8 cellular contexts compared by ENCODE assay signal in genomic region chr14:100547633-100548294, GRCh38. TPM values are rescaled to one million over a fixed set of nuclear protein-coding genes. Genes with fewer than 3 reads are reported as not detected.
DNase-seq lines count a peak whose midpoint lies in the region; TF ChIP-seq lines count a peak whose summit lies in the region.

No MANE protein-coding gene starts in this region.

- no peaks in the 10 kb centered on the region for H3K36me3 ChIP-seq in SK-N-MC (ENCODE audit: insufficient read depth, low read length)
- no peaks in the 10 kb centered on the region for H3K36me3 ChIP-seq in parathyroid adenoma (ENCODE audit: control insufficient read depth, insufficient read depth, low read length)

- peak; percentile 86 for DNase-seq in AG08395 (ENCODE audit: low spot score)
- DNase-seq in HT-29 (ENCODE audit: low spot score): peak; percentile 63
- peak; percentile 92 for DNase-seq in SK-N-MC (ENCODE audit: low read depth, low spot score)
- DNase-seq in dermis blood vessel endothelial cell: peak; percentile 70
- DNase-seq in HCEC 1CT: no peak
- no peak for DNase-seq in NCI-H526 treated with DMSO at 0.1 percent for 48 hours (lab: John Stamatoyannopoulos, UW)
- no peak for DNase-seq in osteocyte (ENCODE audit: extremely low spot score, unreplicated experiment)

- peaks cover 5% of the 10 kb centered on the region for H3K4me1 ChIP-seq in parathyroid adenoma

- H3K27ac ChIP-seq in SK-N-MC (no peak overlapping the region), parathyroid adenoma (no peak overlapping the region)

- H3K4me2 ChIP-seq in parathyroid adenoma (ENCODE audit: low read length): no peak overlapping the region

- H2AFZ ChIP-seq in parathyroid adenoma: peak overlapping the region; percentile 11

- no peaks in the 10 kb centered on the region for H3K9me3 Mint-ChIP-seq in osteocyte (ENCODE audit: unreplicated experiment)

- H3K4me3 Mint-ChIP-seq in osteocyte (ENCODE audit: unreplicated experiment): no peak overlapping the region

- H3K36me3 Mint-ChIP-seq in osteocyte (ENCODE audit: unreplicated experiment): no peaks in the 10 kb centered on the region

- no peak overlapping the region for H3K27ac Mint-ChIP-seq in osteocyte (ENCODE audit: unreplicated experiment)

- no peaks in the 10 kb centered on the region for H3K27me3 ChIP-seq in parathyroid adenoma (ENCODE audit: control insufficient read depth, insufficient read depth, low read length)

- H3K9me3 ChIP-seq in SK-N-MC (ENCODE audit: low read depth, low read length) (no peaks in the 10 kb centered on the region), parathyroid adenoma (ENCODE audit: control insufficient read depth, low read length) (no peaks in the 10 kb centered on the region)

- TF ChIP-seq CTCF in parathyroid adenoma (IDR thresholded peaks at IDR 0.05) (no peak), osteocyte (IDR thresholded peaks at IDR 0.05) (no peak)

- H3K79me2 ChIP-seq in parathyroid adenoma: no peaks in the 10 kb centered on the region

- H3K4me3 ChIP-seq in SK-N-MC: peak overlapping the region; percentile 54; the same call in 1 of the 2 replicates
- H3K4me3 ChIP-seq in parathyroid adenoma (ENCODE audit: low read depth, low read length): no peak overlapping the region

- no peaks in the 10 kb centered on the region for H3K27me3 Mint-ChIP-seq in osteocyte (ENCODE audit: unreplicated experiment)

- H3K9ac ChIP-seq in SK-N-MC (ENCODE audit: insufficient read length) (no peak overlapping the region), parathyroid adenoma (no peak overlapping the region)

- peaks cover 8% of the 10 kb centered on the region for H3K4me1 Mint-ChIP-seq in osteocyte (ENCODE audit: unreplicated experiment)

RNA-seq across cellular contexts. Expression of gene BEGAIN, which starts 39.5 kb away (rescaled TPM):
- total RNA-seq in HT-29 (2014; rRNA removed; shearing (Covaris generic)): 0.53 and 1.5 TPM in 2 replicates
- total RNA-seq in dermis blood vessel endothelial cell (0.17 and 0.37 TPM in 2 replicates), osteocyte (7.0 and 8.5 TPM in 2 replicates)

Comparison
In these comparisons a context has a peak if more than half of its experiments do, and no peak if none do; other contexts are left out.
1. DNase-seq: peak in AG08395 (single experiment), HT-29 (single experiment), SK-N-MC (single experiment) and dermis blood vessel endothelial cell (single experiment); none in HCEC 1CT (single experiment), NCI-H526 treated with DMSO at 0.1 percent for 48 hours (single experiment) and osteocyte (single experiment).